ENCODE assay signal across 17 cellular contexts in the genomic region with DNA sequence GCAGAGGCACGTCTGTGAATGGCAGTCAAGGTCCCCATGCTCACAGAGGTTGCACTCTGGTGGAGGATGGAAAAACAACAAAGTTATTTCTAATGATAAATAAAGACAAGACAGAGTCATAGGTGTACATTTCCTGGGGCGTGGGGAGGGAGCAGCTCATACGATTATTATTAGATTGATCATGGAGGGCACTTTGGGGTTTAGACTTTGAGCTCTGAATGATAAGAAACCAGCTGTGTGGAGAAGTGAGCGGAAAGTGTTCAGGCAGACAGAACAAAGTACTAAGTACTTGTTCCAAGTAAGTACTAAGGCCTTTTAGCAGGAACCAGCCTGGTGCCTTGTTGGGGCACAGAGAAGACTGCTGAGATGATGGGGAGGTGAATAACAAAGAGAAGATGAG.
A peak's percentile ranks its signal among the peaks of the same experiment; 100 is the strongest.
DNase-seq lines count a peak whose midpoint lies in the region; ATAC-seq and TF ChIP-seq lines count a peak whose summit lies in the region.
"Had no signal": no experiment of that assay in that cellular context is flagged by ENCODE, and none has a peak within 500 bp of the region (broad histone marks: within the 10 kb centered on the region; RNA-seq: fewer than 3 reads in every experiment).

No MANE protein-coding gene starts in this region.

- H2AFZ ChIP-seq in PC-3 (ENCODE audit: low read length) (0 out of 2 replicates have a peak overlapping the region, but pooled peaks have one; percentile 18), neuronal stem cell (ENCODE audit: low read length) (no peak overlapping the region), smooth muscle cell (ENCODE audit: low read depth) (no peak overlapping the region)

- H3K9me2 ChIP-seq in PC-3 (replicated peaks; ENCODE audit: low read length), result no peaks in the 10 kb centered on the region

- H2BK120ac ChIP-seq in neuronal stem cell (ENCODE audit: low read depth, low read length), result no peak overlapping the region

- CTCF ChIA-PET in PC-3 (lab: Charles Lee), result interaction anchor here (0.6 kb wide), 1 partner anchor 154 kb away, joined by 3 read pairs; no protein-coding TSS in a partner anchor

- H3K79me2 ChIP-seq in PC-3 (ENCODE audit: low read length) (no peaks in the 10 kb centered on the region; the same call in 1 of the 2 replicates), smooth muscle cell (ENCODE audit: low read depth) (no peaks in the 10 kb centered on the region)

- no peak for DNase-seq in PC-3
- DNase-seq in left colon, result no peak
- DNase-seq in neuronal stem cell (ENCODE audit: low spot score), result no peak
- no peak for DNase-seq in smooth muscle cell (lab: John Stamatoyannopoulos, UW; ENCODE audit: unreplicated experiment)
- no peak for DNase-seq in brain microvascular endothelial cell
- no peak for DNase-seq in activated effector memory CD4-positive, alpha-beta T cell treated with Interleukin-2 at 50 U/mL for 16 hours
- DNase-seq in stimulated activated CD4-positive, alpha-beta T cell treated with anti-CD3 and anti-CD28 coated beads, Interleukin-1b, Interleukin-23, amount 100 ng/mL, for 48 hours, result no peak
- DNase-seq: C1 segment of cervical spinal cord; Calu3; CD4-positive, alpha-beta memory T cell; COR-L47; DMS53; DMS79 treated with DMSO at 0.1 percent for 48 hours; GF-D8; GOT3 had no signal

- whole genome bisulfite sequencing in neuronal stem cell (ENCODE audit: extremely low coverage in 2 of 2, insufficient read length in 2 of 2, insufficient replicate concordance in 1 of 2), 2 donors, result no CpG with 5 or more reads among the region's 4 CpGs
- 75% methylated on average over 4 of the region's 4 CpGs for WGBS in smooth muscle cell (ENCODE audit: low lambda C conversion rate)

- no peak overlapping the region for H3K14ac ChIP-seq in neuronal stem cell (ENCODE audit: low read length)

- POLR2A ChIA-PET in PC-3 (lab: Charles Lee; ENCODE audit: unreplicated experiment), result no interaction called here

- in situ Hi-C loops in brain microvascular endothelial cell (cut with HindIII; ENCODE audit: low pct_ligation_motif_present, low sequenced_read_pairs), result no loop called here

- no peak for ATAC-seq in PC-3
- ATAC-seq in left colon, result peak; percentile 37
- no peak for ATAC-seq in GM21447 (IDR thresholded peaks at IDR 0.05; ENCODE audit: unreplicated experiment)

- H4K20me1 ChIP-seq in PC-3 (ENCODE audit: low read length), result no peaks in the 10 kb centered on the region
- H4K20me1 ChIP-seq in smooth muscle cell (ENCODE audit: low read depth), result no peaks in the 10 kb centered on the region

- no peaks in the 10 kb centered on the region for H3F3A ChIP-seq in PC-3 (ENCODE audit: low read length, unreplicated experiment)
- peaks cover 12% of the 10 kb centered on the region for H3F3A ChIP-seq in smooth muscle cell (ENCODE audit: low read depth)

- H3K23ac ChIP-seq in neuronal stem cell (ENCODE audit: low read depth, low read length, poor library complexity), result no peak overlapping the region

- no peak overlapping the region for H4K91ac ChIP-seq in neuronal stem cell (ENCODE audit: low read depth, low read length, poor library complexity)

- H3K4me3 ChIP-seq in PC-3 (ENCODE audit: low read length), result peak overlapping the region; percentile 52; the same call in 1 of the 2 replicates
- no peak overlapping the region for H3K4me3 ChIP-seq in neuronal stem cell (ENCODE audit: low read length in 2 of 2)
- H3K4me3 ChIP-seq in smooth muscle cell, result no peak overlapping the region
- no peak overlapping the region for H3K4me3 ChIP-seq in brain microvascular endothelial cell (ENCODE audit: low read depth, low read length)
- H3K4me3 ChIP-seq: HAP-1 had no signal

- peak overlapping the region; percentile 75 for H3K9ac ChIP-seq in PC-3 (ENCODE audit: low read length)
- H3K9ac ChIP-seq in neuronal stem cell (ENCODE audit: low read depth, low read length, poor library complexity), result no peak overlapping the region
- no peak overlapping the region for H3K9ac ChIP-seq in smooth muscle cell (ENCODE audit: low read depth)

- no TSS peak for BruUV-seq in PC-3 (replicated peaks; lab: Mats Ljungman, UMichigan)

- no peaks in the 10 kb centered on the region for H3K79me1 ChIP-seq in neuronal stem cell (ENCODE audit: low read depth, low read length)

- H3K27ac ChIP-seq in PC-3 (ENCODE audit: low read length), result peak overlapping the region; percentile 100
- H3K27ac ChIP-seq in neuronal stem cell (replicated peaks; ENCODE audit: low read length), result no peak overlapping the region
- H3K27ac ChIP-seq in smooth muscle cell (ENCODE audit: low read depth), result no peak overlapping the region
- no peak overlapping the region for H3K27ac ChIP-seq in brain microvascular endothelial cell

- H3K4me1 ChIP-seq in PC-3 (ENCODE audit: insufficient read depth, low read length), result peaks cover 33% of the 10 kb centered on the region
- H3K4me1 ChIP-seq in neuronal stem cell (ENCODE audit: control insufficient read depth in 2 of 2, insufficient read depth in 1 of 2, low read depth in 1 of 2, low read length in 2 of 2), result peaks cover 0 to 4% of the 10 kb centered on the region in 2 donors
- H3K4me1 ChIP-seq in smooth muscle cell (ENCODE audit: low read depth), result peaks cover 8% of the 10 kb centered on the region
- H3K4me1 ChIP-seq: HAP-1 had no signal

- no peak overlapping the region for H3K4ac ChIP-seq in neuronal stem cell (ENCODE audit: low read length)

- H3K36me3 ChIP-seq in PC-3 (ENCODE audit: low read depth, low read length), result no peaks in the 10 kb centered on the region
- H3K36me3 ChIP-seq in neuronal stem cell (replicated peaks in 1 of 2; ENCODE audit: control insufficient read depth in 2 of 2, insufficient read depth in 2 of 2, low read length in 2 of 2), result no peaks in the 10 kb centered on the region
- no peaks in the 10 kb centered on the region for H3K36me3 ChIP-seq in smooth muscle cell (ENCODE audit: low read depth)
- no peaks in the 10 kb centered on the region for H3K36me3 ChIP-seq in brain microvascular endothelial cell (replicated peaks)
- H3K36me3 ChIP-seq: HAP-1 had no signal

- H4K8ac ChIP-seq in neuronal stem cell (ENCODE audit: low read depth, low read length), result no peak overlapping the region

- intact Hi-C loops in PC-3 (cut with micrococcal nuclease), result loop anchor here (2.0 to 5.0 kb wide), 5 partner anchors 13 to 690 kb away; no protein-coding TSS in a partner anchor
- intact Hi-C loops in left colon (cut with DNase I, micrococcal nuclease), result loop anchor here in 1 of 2 donors (10.0 kb wide), 1 partner anchor 527 kb away; no protein-coding TSS in a partner anchor

- TF ChIP-seq CTCF in PC-3 (conservative IDR thresholded peaks at IDR 0.05; ENCODE audit: low read depth, low read length) (no peak), smooth muscle cell (IDR thresholded peaks at IDR 0.05; ENCODE audit: borderline replicate concordance, insufficient read depth, poor library complexity, severe bottlenecking) (no peak), brain microvascular endothelial cell (IDR thresholded peaks at IDR 0.05; ENCODE audit: low read depth, low read length, missing control alignments) (no peak)

- H3K4me2 ChIP-seq in PC-3 (ENCODE audit: low read length) (peak overlapping the region; percentile 61), neuronal stem cell (ENCODE audit: insufficient read depth, low read length, poor library complexity, severe bottlenecking) (no peak overlapping the region), smooth muscle cell (peak overlapping the region; percentile 19)

- H3K18ac ChIP-seq in neuronal stem cell (ENCODE audit: low read length), result peak overlapping the region; percentile 84

- peak overlapping the region; percentile 35 for H2BK15ac ChIP-seq in neuronal stem cell (ENCODE audit: low read length)

- no peak overlapping the region for H2BK12ac ChIP-seq in neuronal stem cell (ENCODE audit: low read length)

- peak overlapping the region; percentile 15 for H2AK5ac ChIP-seq in neuronal stem cell (ENCODE audit: low read depth, low read length)

- no peak overlapping the region for H2BK5ac ChIP-seq in neuronal stem cell (ENCODE audit: low read length)

- H3K27me3 ChIP-seq in PC-3 (ENCODE audit: low read length) (no peaks in the 10 kb centered on the region), neuronal stem cell (ENCODE audit: control insufficient read depth in 3 of 3, insufficient read depth in 3 of 3, low read depth in 1 of 3, low read length in 3 of 3) (no peaks in the 10 kb centered on the region), smooth muscle cell (ENCODE audit: low read depth) (no peaks in the 10 kb centered on the region), brain microvascular endothelial cell (replicated peaks) (no peaks in the 10 kb centered on the region)

- H3K9me3 ChIP-seq in PC-3 (ENCODE audit: low read length) (no peaks in the 10 kb centered on the region), neuronal stem cell (replicated peaks in 1 of 2; ENCODE audit: control insufficient read depth in 2 of 2, insufficient read depth in 1 of 2, low read depth in 1 of 2, low read length in 2 of 2) (no peaks in the 10 kb centered on the region), smooth muscle cell (replicated peaks; ENCODE audit: low read depth) (no peaks in the 10 kb centered on the region)
- H3K9me3 ChIP-seq: HAP-1 had no signal
